Comparison of ENCODE assay signal across 12 cellular contexts in the genomic region with DNA sequence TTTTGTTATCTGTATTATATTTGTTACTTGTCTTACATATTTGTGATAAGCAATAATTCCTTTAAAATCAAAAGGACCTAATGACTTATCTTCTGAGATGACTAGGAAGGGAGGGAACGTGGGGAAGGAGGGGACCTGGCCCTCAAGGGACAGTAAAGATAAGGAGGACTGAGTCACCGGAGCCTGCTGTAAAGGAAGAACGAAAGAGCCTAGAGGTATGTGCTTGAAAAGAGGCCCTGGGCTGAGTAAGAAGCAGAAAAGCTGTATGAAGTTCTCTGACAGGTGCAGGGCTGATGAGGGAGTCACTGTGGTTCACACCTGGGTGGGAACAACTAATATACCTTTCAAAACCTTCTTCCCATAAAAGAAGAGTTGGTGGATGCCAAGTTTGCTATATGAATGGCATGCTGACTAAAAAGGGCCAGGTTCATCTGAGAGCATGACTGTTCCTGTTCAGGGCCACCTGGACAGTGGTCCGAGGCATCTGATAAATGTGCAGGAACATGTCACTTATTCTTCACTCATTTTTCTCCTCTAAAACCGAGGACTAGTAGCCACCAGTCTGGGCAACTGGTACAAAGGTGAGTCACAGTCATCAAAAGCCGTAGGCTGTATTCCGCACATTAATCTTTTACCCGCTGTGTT.
DNase-seq lines count a peak whose midpoint lies in the region; ATAC-seq and TF ChIP-seq lines count a peak whose summit lies in the region.
"Had no signal": no experiment of that assay in that cellular context is flagged by ENCODE, and none has a peak within 500 bp of the region (broad histone marks: within the 10 kb centered on the region; RNA-seq: fewer than 3 reads in every experiment).

No MANE protein-coding gene starts in this region.

- H3K4me3 Mint-ChIP-seq in activated naive CD8-positive, alpha-beta T cell treated with anti-CD3 and anti-CD28 coated beads, Interleukin-2, amount 50 U/mL, for 24 hours: no peak overlapping the region
- no peak overlapping the region for H3K4me3 Mint-ChIP-seq in mesothelial cell of epicardium

- TF ChIP-seq EP300 in transverse colon (IDR thresholded peaks at IDR 0.05; ENCODE audit: low read depth): no peak

- no peak overlapping the region for H3K27ac Mint-ChIP-seq in activated naive CD8-positive, alpha-beta T cell treated with anti-CD3 and anti-CD28 coated beads, Interleukin-2, amount 50 U/mL, for 24 hours
- H3K27ac Mint-ChIP-seq in mesothelial cell of epicardium: no peak overlapping the region

- H3K9me3 Mint-ChIP-seq in activated naive CD8-positive, alpha-beta T cell treated with anti-CD3 and anti-CD28 coated beads, Interleukin-2, amount 50 U/mL, for 24 hours: no peaks in the 10 kb centered on the region
- H3K9me3 Mint-ChIP-seq in mesothelial cell of epicardium: no peaks in the 10 kb centered on the region

- no peak overlapping the region for H3K4me3 ChIP-seq in transverse colon

- peak; percentile 74 for ATAC-seq in HG02973 (IDR thresholded peaks at IDR 0.05; ENCODE audit: unreplicated experiment)
- ATAC-seq in activated naive CD8-positive, alpha-beta T cell treated with anti-CD3 and anti-CD28 coated beads, Interleukin-2, amount 50 U/mL, for 24 hours: peak; percentile 53
- ATAC-seq: HepG2 had no signal

- H3K27me3 ChIP-seq in transverse colon: no peaks in the 10 kb centered on the region

- H3K27me3 Mint-ChIP-seq in activated naive CD8-positive, alpha-beta T cell treated with anti-CD3 and anti-CD28 coated beads, Interleukin-2, amount 50 U/mL, for 24 hours: no peaks in the 10 kb centered on the region
- H3K27me3 Mint-ChIP-seq in mesothelial cell of epicardium (ENCODE audit: low read depth): no peaks in the 10 kb centered on the region

- no peaks in the 10 kb centered on the region for H3K36me3 Mint-ChIP-seq in activated naive CD8-positive, alpha-beta T cell treated with anti-CD3 and anti-CD28 coated beads, Interleukin-2, amount 50 U/mL, for 24 hours (ENCODE audit: low read depth)
- no peaks in the 10 kb centered on the region for H3K36me3 Mint-ChIP-seq in mesothelial cell of epicardium

- peaks cover 54% of the 10 kb centered on the region for H3K4me1 Mint-ChIP-seq in activated naive CD8-positive, alpha-beta T cell treated with anti-CD3 and anti-CD28 coated beads, Interleukin-2, amount 50 U/mL, for 24 hours
- peaks cover 21% of the 10 kb centered on the region for H3K4me1 Mint-ChIP-seq in mesothelial cell of epicardium

- no peaks in the 10 kb centered on the region for H3K36me3 ChIP-seq in transverse colon

- no peak overlapping the region for H3K27ac ChIP-seq in transverse colon
- H3K27ac ChIP-seq: VCaP had no signal

- no peak for TF ChIP-seq POLR2A in transverse colon (IDR thresholded peaks at IDR 0.05)

- 48 to 61% methylated on average over 8 of the region's 8 CpGs for WGBS in transverse colon (ENCODE audit: low coverage in 1 of 2), 2 donors

- TF ChIP-seq CTCF in transverse colon (IDR thresholded peaks at IDR 0.05): no peak
- no peak for TF ChIP-seq CTCF in mesothelial cell of epicardium (IDR thresholded peaks at IDR 0.05; ENCODE audit: unreplicated experiment)

- DNase-seq in stimulated activated CD4-positive, alpha-beta T cell treated with anti-CD3 and anti-CD28 coated beads, Interleukin-4, amount 100 ng/mL, for 24 hours: peak; percentile 20
- DNase-seq in stimulated activated CD4-positive, alpha-beta T cell treated with anti-CD3 and anti-CD28 coated beads, Interleukin-4, amount 100 ng/mL, for 1 hour: no peak
- no peak for DNase-seq in activated naive CD8-positive, alpha-beta T cell treated with anti-CD3 and anti-CD28 coated beads, Interleukin-2, amount 50 U/mL, for 24 hours
- DNase-seq in transverse colon (peak; percentile 32), hepatic stellate cell (ENCODE audit: low spot score) (no peak), NCI-H1694 treated with DMSO at 0.1 percent for 48 hours (lab: John Stamatoyannopoulos, UW) (no peak), mesothelial cell of epicardium (ENCODE audit: low spot score in 2 of 2, unreplicated experiment in 2 of 2) (no peak)
- DNase-seq: caudate nucleus, NCI-H526 had no signal

- in situ Hi-C loops in transverse colon (cut with MboI; ENCODE audit: low pct_ligation_motif_present in 1 of 4, low pct_unique_long_range_greater_than_20kb in 1 of 4, low sequenced_read_pairs in 3 of 4): no loop called here

- intact Hi-C loops in transverse colon (cut with DNase I; ENCODE audit: low total_unique reads): no loop called here

- H3K9me3 ChIP-seq in transverse colon: no peaks in the 10 kb centered on the region

- H3K4me1 ChIP-seq in transverse colon: peaks cover 0 to 5% (median 1%) of the 10 kb centered on the region in 4 donors

Comparison
In these comparisons a context has a peak if more than half of its experiments do, and no peak if none do; other contexts are left out.
1. DNase-seq: peak in stimulated activated CD4-positive, alpha-beta T cell treated with anti-CD3 and anti-CD28 coated beads, Interleukin-4, amount 100 ng/mL, for 24 hours (single experiment) and transverse colon (single experiment); none in stimulated activated CD4-positive, alpha-beta T cell treated with anti-CD3 and anti-CD28 coated beads, Interleukin-4, amount 100 ng/mL, for 1 hour (single experiment), activated naive CD8-positive, alpha-beta T cell treated with anti-CD3 and anti-CD28 coated beads, Interleukin-2, amount 50 U/mL, for 24 hours (single experiment), hepatic stellate cell (single experiment), NCI-H1694 treated with DMSO at 0.1 percent for 48 hours (single experiment) and mesothelial cell of epicardium (0 of 2).